ENCODE assay signal across 7 cellular contexts in genomic region chr9:81737871-81738507, GRCh38. TPM values are rescaled to one million over a fixed set of nuclear protein-coding genes. Genes with fewer than 3 reads are reported as not detected.
DNase-seq lines count a peak whose midpoint lies in the region; ATAC-seq and TF ChIP-seq lines count a peak whose summit lies in the region.

No MANE protein-coding gene starts in this region.

- H3K4me3 Mint-ChIP-seq in type B pancreatic cell: no peak overlapping the region

- peak; percentile 62 for DNase-seq in OCI-M1 (lab: John Stamatoyannopoulos, UW)
- peak; percentile 18 for DNase-seq in fibroblast of the conjunctiva (ENCODE audit: low read depth)
- no peak for DNase-seq in type B pancreatic cell (ENCODE audit: extremely low spot score, unreplicated experiment)
- no peak for DNase-seq in NCI-H1417 treated with DMSO at 0.1 percent for 48 hours (lab: John Stamatoyannopoulos, UW)
- DNase-seq in DMS79 (lab: John Stamatoyannopoulos, UW): no peak

- peak overlapping the region; percentile 89 for H3K27ac Mint-ChIP-seq in type B pancreatic cell

- no peaks in the 10 kb centered on the region for H3K36me3 Mint-ChIP-seq in type B pancreatic cell

- peaks cover 8% of the 10 kb centered on the region for H3K9me3 Mint-ChIP-seq in type B pancreatic cell

- no peak for TF ChIP-seq CTCF in type B pancreatic cell (conservative IDR thresholded peaks at IDR 0.05)

- ATAC-seq in GM21786 (IDR thresholded peaks at IDR 0.05; ENCODE audit: unreplicated experiment) (peak; percentile 60), GM21360 (IDR thresholded peaks at IDR 0.05; ENCODE audit: unreplicated experiment) (no peak)

- peaks cover 5% of the 10 kb centered on the region for H3K4me1 Mint-ChIP-seq in type B pancreatic cell (ENCODE audit: unreplicated experiment)

- no peaks in the 10 kb centered on the region for H3K27me3 Mint-ChIP-seq in type B pancreatic cell

RNA-seq across cellular contexts. Expression of gene TLE1, which starts 48.6 kb away (rescaled TPM):
- total RNA-seq in type B pancreatic cell (ENCODE audit: low replicate concordance): 40.2 and 99.6 TPM in 2 replicates

Comparison
In these comparisons a context has a peak if more than half of its experiments do, and no peak if none do; other contexts are left out.
1. DNase-seq: peak in OCI-M1 (single experiment) and fibroblast of the conjunctiva (single experiment); none in type B pancreatic cell (single experiment), NCI-H1417 treated with DMSO at 0.1 percent for 48 hours (single experiment) and DMS79 (single experiment).